Comparison of ENCODE assay signal across 12 cellular contexts in the genomic region with DNA sequence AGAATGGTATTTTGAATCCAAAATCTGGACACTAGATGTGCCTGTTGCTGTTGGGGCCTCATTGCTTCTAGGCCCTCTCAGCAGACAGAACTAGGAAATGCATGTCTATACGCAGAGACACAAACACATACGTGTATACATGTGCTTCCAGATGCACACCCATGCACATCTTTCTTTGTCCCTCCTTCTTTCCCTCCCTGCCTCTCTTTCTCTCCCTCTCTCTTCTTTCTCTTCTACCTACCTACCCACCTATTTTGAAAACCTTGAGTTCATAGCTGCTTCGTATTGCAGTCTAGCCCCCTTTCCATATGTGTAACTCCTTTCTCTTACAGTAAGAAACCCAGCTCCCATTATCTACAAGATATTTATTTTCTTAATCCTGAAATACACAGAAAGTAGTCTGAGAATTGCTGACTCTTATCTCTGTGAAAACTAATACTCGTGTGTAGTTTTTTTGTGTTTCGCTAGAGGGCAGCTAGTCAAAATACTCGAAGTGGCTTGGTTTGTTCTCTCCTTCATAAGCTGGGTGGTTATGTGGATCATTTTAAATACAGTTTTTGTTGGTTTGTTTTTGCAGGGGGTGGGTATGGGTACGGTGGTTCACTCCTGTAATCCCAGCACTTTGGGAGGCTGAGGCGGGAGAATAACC. TPM values are rescaled to one million over a fixed set of nuclear protein-coding genes. Genes with fewer than 3 reads are reported as not detected.
DNase-seq lines count a peak whose midpoint lies in the region; ATAC-seq, FAIRE-seq and TF ChIP-seq lines count a peak whose summit lies in the region.
"Had no signal": no experiment of that assay in that cellular context is flagged by ENCODE, and none has a peak within 500 bp of the region (broad histone marks: within the 10 kb centered on the region; RNA-seq: fewer than 3 reads in every experiment).

No MANE protein-coding gene starts in this region.

- peak; percentile 92 for FAIRE-seq in G401.6 (lab: Jason Lieb, UNC)
- FAIRE-seq: GM18507 had no signal

- no peak overlapping the region for H2AFZ ChIP-seq in MM.1S (ENCODE audit: low read length)

- no peaks in the 10 kb centered on the region for H3K36me3 ChIP-seq in MM.1S (replicated peaks; ENCODE audit: insufficient read depth, low read length)

- peaks cover 34% of the 10 kb centered on the region for H3K36me3 Mint-ChIP-seq in brain

- H4K20me1 ChIP-seq in MM.1S (ENCODE audit: insufficient read depth, low read length): no peaks in the 10 kb centered on the region

- H3K27me3 Mint-ChIP-seq in brain: no peaks in the 10 kb centered on the region

- H3K27me3 ChIP-seq in MM.1S (replicated peaks; ENCODE audit: insufficient read depth, low read length): no peaks in the 10 kb centered on the region

- no peaks in the 10 kb centered on the region for H3F3A ChIP-seq in MM.1S (ENCODE audit: insufficient read depth, low read length)

- TF ChIP-seq CTCF in MM.1S (IDR thresholded peaks at IDR 0.05; ENCODE audit: low read length): peak; percentile 54
- peak; percentile 30 to 47 for TF ChIP-seq CTCF in brain (conservative IDR thresholded peaks at IDR 0.05)

- no peak overlapping the region for H3K27ac ChIP-seq in MM.1S (ENCODE audit: low read length)

- H3K4me1 ChIP-seq in MM.1S (ENCODE audit: low read length): no peaks in the 10 kb centered on the region

- H3K9me3 Mint-ChIP-seq in brain: no peaks in the 10 kb centered on the region

- H3K4me3 ChIP-seq in MM.1S (ENCODE audit: low read length): no peak overlapping the region

- H3K9ac ChIP-seq in MM.1S (ENCODE audit: low read length): no peak overlapping the region

- H3K9me3 ChIP-seq in MM.1S (replicated peaks; ENCODE audit: insufficient read depth, low read length): no peaks in the 10 kb centered on the region

- no peak overlapping the region for H3K4me2 ChIP-seq in MM.1S (ENCODE audit: low read depth, low read length)

- no peak overlapping the region for H3K4me3 Mint-ChIP-seq in brain

- H3K79me2 ChIP-seq in MM.1S (ENCODE audit: low read length): no peaks in the 10 kb centered on the region

- H3K27ac Mint-ChIP-seq in brain: no peak overlapping the region

- H3K9me2 ChIP-seq in MM.1S (replicated peaks; ENCODE audit: insufficient read depth, low read length): no peaks in the 10 kb centered on the region

- DNase-seq in MM.1S (peak; percentile 68), myocyte (ENCODE audit: low read depth) (peak; percentile 32), NCI-H146 treated with DMSO at 0.1 percent for 48 hours (lab: John Stamatoyannopoulos, UW; ENCODE audit: unreplicated experiment) (no peak)
- DNase-seq in activated CD8-positive, alpha-beta memory T cell treated with anti-CD3 and anti-CD28 coated beads, Interleukin-2, amount 50 U/mL, for 4 hours: no peak
- DNase-seq: NCI-H1436 treated with DMSO at 0.1 percent for 48 hours; stimulated activated CD4-positive, alpha-beta T cell treated with anti-CD3 and anti-CD28 coated beads, Interleukin-4, amount 100 ng/mL, for 4 hours had no signal

- no peaks in the 10 kb centered on the region for H3K4me1 Mint-ChIP-seq in brain

- ATAC-seq in GM18858 (IDR thresholded peaks at IDR 0.05; ENCODE audit: unreplicated experiment) (no peak), GM19463 (IDR thresholded peaks at IDR 0.05; ENCODE audit: unreplicated experiment) (no peak)
- ATAC-seq: activated CD4-positive, CD25-positive, alpha-beta regulatory T cell treated with anti-CD3 and anti-CD28 coated beads, Interleukin-2, amount 50 U/mL, for 24 hours had no signal

RNA-seq across cellular contexts. Expression of gene RPL32, which starts 18.5 kb away (rescaled TPM):
- polyA plus RNA-seq in brain (ENCODE audit: insufficient read depth, low read depth, low replicate concordance): 2,489 TPM
- total RNA-seq in myocyte: 456 and 1,124 TPM in 2 replicates
- polyA plus RNA-seq in myocyte (2012): 1,975 TPM

RNA-seq across cellular contexts. Expression of gene CAND2, which starts 26.4 kb away (rescaled TPM):
- polyA plus RNA-seq in brain (ENCODE audit: insufficient read depth, low read depth, low replicate concordance): 10.3 TPM
- total RNA-seq in myocyte: 40.0 and 54.0 TPM in 2 replicates
- polyA plus RNA-seq in myocyte (2012): 10.9 TPM

Comparison
In these comparisons a context has a peak if more than half of its experiments do, and no peak if none do; other contexts are left out.
1. DNase-seq: peak in MM.1S (single experiment) and myocyte (single experiment); none in activated CD8-positive, alpha-beta memory T cell treated with anti-CD3 and anti-CD28 coated beads, Interleukin-2, amount 50 U/mL, for 4 hours (single experiment) and NCI-H146 treated with DMSO at 0.1 percent for 48 hours (single experiment).